Comparison of ENCODE assay signal across 17 cellular contexts in the genomic region with DNA sequence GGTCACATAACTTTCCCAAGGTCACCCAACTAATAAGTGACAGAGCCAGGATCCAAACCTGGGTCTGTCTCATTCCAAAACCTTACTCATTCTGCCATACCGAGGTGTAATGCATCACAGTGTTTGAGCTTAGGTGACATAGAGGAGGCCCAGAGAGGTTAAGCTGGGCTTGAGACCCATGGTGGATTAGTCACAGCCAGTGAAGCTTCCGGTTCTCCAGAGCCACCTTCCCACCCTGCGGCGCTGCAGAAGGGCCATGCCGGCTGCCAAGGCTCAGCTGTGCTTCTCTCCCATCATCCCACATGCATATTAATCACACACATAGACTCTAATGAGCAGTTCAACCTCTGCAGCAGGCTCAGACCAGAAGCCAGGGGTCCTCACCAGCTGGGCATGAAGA. TPM values are rescaled to one million over a fixed set of nuclear protein-coding genes. Genes with fewer than 3 reads are reported as not detected.
DNase-seq lines count a peak whose midpoint lies in the region; ATAC-seq and TF ChIP-seq lines count a peak whose summit lies in the region.
"Had no signal": no experiment of that assay in that cellular context is flagged by ENCODE, and none has a peak within 500 bp of the region (broad histone marks: within the 10 kb centered on the region; RNA-seq: fewer than 3 reads in every experiment).

No MANE protein-coding gene starts in this region.

- no peaks in the 10 kb centered on the region for H3K27me3 Mint-ChIP-seq in mesothelial cell of epicardium (ENCODE audit: low read depth)

- 58 to 59% methylated on average over 5 of the region's 5 CpGs for WGBS in heart right ventricle, 2 donors

- no peak for TF ChIP-seq CTCF in heart right ventricle (IDR thresholded peaks at IDR 0.05)
- no peak for TF ChIP-seq CTCF in mesothelial cell of epicardium (IDR thresholded peaks at IDR 0.05; ENCODE audit: unreplicated experiment)

- H3K27ac Mint-ChIP-seq in mesothelial cell of epicardium: no peak overlapping the region
- H3K27ac Mint-ChIP-seq: GM23338; immature natural killer cell; natural killer cell treated with Interleukin-12 subunit alpha and Interleukin-12 subunit beta and Interleukin-15 and Interleukin-18, amount 100 ng/mL, for 72 hours had no signal

- H3K9me3 Mint-ChIP-seq in mesothelial cell of epicardium: no peaks in the 10 kb centered on the region
- H3K9me3 Mint-ChIP-seq: GM23338; immature natural killer cell; natural killer cell treated with Interleukin-12 subunit alpha and Interleukin-12 subunit beta and Interleukin-15 and Interleukin-18, amount 100 ng/mL, for 72 hours had no signal

- H3K4me3 ChIP-seq in SJCRH30 (no peak overlapping the region), heart right ventricle (no peak overlapping the region), rectal smooth muscle tissue (ENCODE audit: low read length) (no peak overlapping the region)
- H3K4me3 ChIP-seq: GM23338 had no signal

- no peaks in the 10 kb centered on the region for H3K9me3 ChIP-seq in SJCRH30 (replicated peaks)
- no peaks in the 10 kb centered on the region for H3K9me3 ChIP-seq in heart right ventricle

- peak overlapping the region; percentile 96 for H3K27ac ChIP-seq in SJCRH30
- H3K27ac ChIP-seq in heart right ventricle: peak overlapping the region in 7 of 10 donors; percentile 42 to 79 (median 67)
- peak overlapping the region; percentile 61 for H3K27ac ChIP-seq in rectal smooth muscle tissue (ENCODE audit: low read depth, low read length)
- H3K27ac ChIP-seq: epithelial cell of prostate had no signal

- peaks cover 67% of the 10 kb centered on the region for H3K4me1 ChIP-seq in SJCRH30
- peaks cover 14 to 56% (median 35%) of the 10 kb centered on the region in 9 donors for H3K4me1 ChIP-seq in heart right ventricle
- H3K4me1 ChIP-seq in rectal smooth muscle tissue (ENCODE audit: control insufficient read depth, insufficient read depth, low read length): peaks cover 23% of the 10 kb centered on the region

- no peak overlapping the region for H3K4me3 Mint-ChIP-seq in mesothelial cell of epicardium
- H3K4me3 Mint-ChIP-seq: GM23338; immature natural killer cell; natural killer cell treated with Interleukin-12 subunit alpha and Interleukin-12 subunit beta and Interleukin-15 and Interleukin-18, amount 100 ng/mL, for 72 hours had no signal

- DNase-seq in HT1080 (ENCODE audit: low read depth): peak; percentile 72
- DNase-seq in SJCRH30: peak; percentile 83 to 89
- DNase-seq in heart right ventricle: no peak
- DNase-seq in mesothelial cell of epicardium (ENCODE audit: low spot score in 2 of 2, unreplicated experiment in 2 of 2): no peak
- no peak for DNase-seq in glomerular visceral epithelial cell (ENCODE audit: extremely low spot score)
- DNase-seq: activated CD4-positive, alpha-beta T cell treated with anti-CD3 and anti-CD28 coated beads, Interleukin-2, amount 50 U/mL, for 4 hours; activated naive CD4-positive, alpha-beta T cell treated with Interleukin-2 at 50 U/mL for 16 hours; activated T-cell treated with anti-CD3 and anti-CD28 coated beads for 4 hours; immature natural killer cell; NCI-H748 treated with DMSO at 0.1 percent for 48 hours had no signal

- no peaks in the 10 kb centered on the region for H3K36me3 Mint-ChIP-seq in mesothelial cell of epicardium
- H3K36me3 Mint-ChIP-seq: immature natural killer cell; natural killer cell treated with Interleukin-12 subunit alpha and Interleukin-12 subunit beta and Interleukin-15 and Interleukin-18, amount 100 ng/mL, for 72 hours had no signal

- peaks cover 23% of the 10 kb centered on the region for H3K4me1 Mint-ChIP-seq in mesothelial cell of epicardium
- H3K4me1 Mint-ChIP-seq: immature natural killer cell had no signal

- intact Hi-C loops in heart right ventricle (cut with DNase I): no loop called here

- H3K9ac ChIP-seq in rectal smooth muscle tissue (ENCODE audit: low read length): no peak overlapping the region

- H3K27me3 ChIP-seq in SJCRH30 (no peaks in the 10 kb centered on the region), heart right ventricle (no peaks in the 10 kb centered on the region), rectal smooth muscle tissue (ENCODE audit: control insufficient read depth, insufficient read depth, low read length) (no peaks in the 10 kb centered on the region)

- H3K36me3 ChIP-seq in SJCRH30 (peaks cover 9% of the 10 kb centered on the region), heart right ventricle (no peaks in the 10 kb centered on the region), rectal smooth muscle tissue (ENCODE audit: control insufficient read depth, insufficient read depth, low read length) (no peaks in the 10 kb centered on the region)

- peak in 3 of 8 donors; percentile 9 to 26 (median 13) for ATAC-seq in heart right ventricle
- ATAC-seq in HG03469 (IDR thresholded peaks at IDR 0.05; ENCODE audit: unreplicated experiment): no peak
- ATAC-seq: GM23338; natural killer cell treated with Interleukin-12 subunit alpha and Interleukin-12 subunit beta and Interleukin-15 and Interleukin-18, amount 100 ng/mL, for 72 hours had no signal

RNA-seq across cellular contexts. Expression of gene SPSB4, which starts 42.2 kb away (rescaled TPM):
- not detected in 2 replicates for total RNA-seq in HT1080 (2014; rRNA removed; shearing (Covaris generic))
- not detected in 2 replicates for polyA plus RNA-seq in HT1080 (2015; cell fraction: cytosol; rRNA removed)
- polyA plus RNA-seq in HT1080 (2015; cell fraction: nucleus; rRNA removed): not detected in 2 replicates
- 101 and 106 TPM in 2 replicates for total RNA-seq in SJCRH30 (2014; rRNA removed; shearing (Covaris generic))
- 1 to 10 TPM; 2.1 to 8.7 (median 4.7) TPM for total RNA-seq in heart right ventricle
- 1 to 10 TPM; 2.1 to 2.3 TPM for polyA plus RNA-seq in heart right ventricle
- 12.9 to 15.4 TPM (median 13.1 TPM) in 3 replicates for total RNA-seq in mesothelial cell of epicardium
- total RNA-seq: glomerular endothelial cell; natural killer cell treated with Interleukin-12 subunit alpha and Interleukin-12 subunit beta and Interleukin-15 and Interleukin-18, amount 100 ng/mL, for 72 hours had no signal
- polyA plus RNA-seq: BJ, immature natural killer cell had no signal

Comparison
In these comparisons a context has a peak if more than half of its experiments do, and no peak if none do; other contexts are left out.
1. DNase-seq: peak in HT1080 (single experiment) and SJCRH30 (2 of 2); none in heart right ventricle (0 of 2), mesothelial cell of epicardium (0 of 2) and glomerular visceral epithelial cell (single experiment).
2. Peak in every context shown above with its lines, with median percentiles within 50 percentile points of each other: H3K27ac ChIP-seq.